10 cellular contexts compared by ENCODE assay signal in genomic region chr2:211867845-211868361, GRCh38.
DNase-seq lines count a peak whose midpoint lies in the region; ATAC-seq and TF ChIP-seq lines count a peak whose summit lies in the region.
"Had no signal": no experiment of that assay in that cellular context is flagged by ENCODE, and none has a peak within 500 bp of the region (broad histone marks: within the 10 kb centered on the region; RNA-seq: fewer than 3 reads in every experiment).

No MANE protein-coding gene starts in this region.

- no peak overlapping the region for H3K4me3 Mint-ChIP-seq in H9

- H4K5ac ChIP-seq in H9 (ENCODE audit: insufficient read length, low read depth, low read length): no peak overlapping the region

- H3T11ph ChIP-seq in H9 (ENCODE audit: low read length): no peak overlapping the region

- no peak overlapping the region for H2BK5ac ChIP-seq in H9 (ENCODE audit: insufficient read length, low read length)

- H3K9ac ChIP-seq in mammary epithelial cell (ENCODE audit: insufficient read depth, low read length) (no peak overlapping the region), H9 (ENCODE audit: extremely low read depth, insufficient read length, low read length) (no peak overlapping the region)

- H3K9me3 ChIP-seq in mammary epithelial cell (replicated peaks; ENCODE audit: insufficient read depth, low read length): no peaks in the 10 kb centered on the region
- no peaks in the 10 kb centered on the region for H3K9me3 ChIP-seq in sigmoid colon
- H3K9me3 ChIP-seq in H9 (ENCODE audit: control insufficient read depth, low read depth, low read length): no peaks in the 10 kb centered on the region

- H2BK12ac ChIP-seq in H9 (ENCODE audit: insufficient read length, low read depth, low read length): no peak overlapping the region

- H2AK5ac ChIP-seq in H9 (ENCODE audit: insufficient read length, low read length): no peak overlapping the region

- H3K27ac Mint-ChIP-seq in H9: no peak overlapping the region

- no peaks in the 10 kb centered on the region for H3K79me1 ChIP-seq in H9 (ENCODE audit: insufficient read depth, low read depth, low read length, poor library complexity, severe bottlenecking)

- H3K23ac ChIP-seq in H9 (ENCODE audit: insufficient read length, low read depth, low read length): no peak overlapping the region

- no peaks in the 10 kb centered on the region for H3K4me1 Mint-ChIP-seq in H9

- H3K4me1 ChIP-seq in mammary epithelial cell (ENCODE audit: insufficient read depth, low read length): no peaks in the 10 kb centered on the region
- peaks cover 0 to 7% (median 0%) of the 10 kb centered on the region in 4 donors for H3K4me1 ChIP-seq in sigmoid colon
- no peaks in the 10 kb centered on the region for H3K4me1 ChIP-seq in H9 (ENCODE audit: insufficient read depth, low read length)

- no peaks in the 10 kb centered on the region for H4K20me1 ChIP-seq in mammary epithelial cell (ENCODE audit: insufficient read depth, low read length)
- no peaks in the 10 kb centered on the region for H4K20me1 ChIP-seq in H9 (ENCODE audit: control insufficient read depth, insufficient read depth, insufficient read length)

- H3K14ac ChIP-seq in H9 (ENCODE audit: insufficient read depth, low read length): no peak overlapping the region

- in situ Hi-C loops in mammary epithelial cell (cut with MboI; ENCODE audit: low sequenced_read_pairs in 2 of 2): no loop called here

- H2AFZ ChIP-seq in mammary epithelial cell (ENCODE audit: low read depth, low read length): no peak overlapping the region
- no peak overlapping the region for H2AFZ ChIP-seq in H9 (ENCODE audit: low read length)

- peaks cover 2 to 6% (median 2%) of the 10 kb centered on the region in 3 experiments; a peak in 3 of 7 replicates for H3K36me3 Mint-ChIP-seq in H9 (ENCODE audit: insufficient read depth in 1 of 3, low read depth in 3 of 3)

- no peak overlapping the region for H3K27ac ChIP-seq in mammary epithelial cell (ENCODE audit: insufficient read depth, low read depth, low read length)
- no peak overlapping the region for H3K27ac ChIP-seq in sigmoid colon
- no peak overlapping the region for H3K27ac ChIP-seq in H9 (ENCODE audit: insufficient read length, low read depth, low read length)

- H3K4me3 ChIP-seq in mammary epithelial cell (replicated peaks in 1 of 3; ENCODE audit: insufficient read depth in 1 of 3, low read depth in 2 of 3, low read length in 3 of 3) (no peak overlapping the region), sigmoid colon (no peak overlapping the region)

- H3K79me2 ChIP-seq in mammary epithelial cell (ENCODE audit: insufficient read depth, low read length) (no peaks in the 10 kb centered on the region), H9 (ENCODE audit: insufficient read depth, low read length) (no peaks in the 10 kb centered on the region)

- H2BK120ac ChIP-seq in H9 (ENCODE audit: low read depth, low read length, poor library complexity, severe bottlenecking): no peak overlapping the region

- TF ChIP-seq CTCF in mammary epithelial cell (conservative IDR thresholded peaks at IDR 0.05 in 1 of 2, IDR thresholded peaks at IDR 0.05 in 1 of 2; ENCODE audit: extremely low read depth in 1 of 2, insufficient read depth in 1 of 2, low read depth in 1 of 2, low read length in 2 of 2) (no peak), sigmoid colon (IDR thresholded peaks at IDR 0.05) (no peak), H9 (conservative IDR thresholded peaks at IDR 0.05) (no peak)

- BruUV-seq in mammary epithelial cell (replicated peaks; lab: Mats Ljungman, UMichigan): no TSS peak

- H2BK20ac ChIP-seq in H9 (ENCODE audit: low read depth, low read length, poor library complexity, severe bottlenecking): no peak overlapping the region

- CTCF ChIA-PET in mammary epithelial cell (lab: Charles Lee; ENCODE audit: low non-redundant PET): no interaction called here

- H4K91ac ChIP-seq in H9 (ENCODE audit: insufficient read length, low read depth, low read length): no peak overlapping the region

- dilution Hi-C loops in mammary epithelial cell (cut with HindIII; ENCODE audit: low sequenced_read_pairs): no loop called here

- H3K27me3 Mint-ChIP-seq in H9 (ENCODE audit: low read depth): no peaks in the 10 kb centered on the region

- no peak overlapping the region for H3K56ac ChIP-seq in H9 (ENCODE audit: insufficient read length, low read depth, low read length)

- ATAC-seq in GM21360 (IDR thresholded peaks at IDR 0.05; ENCODE audit: unreplicated experiment) (peak; percentile 98), HG03159 (IDR thresholded peaks at IDR 0.05; ENCODE audit: unreplicated experiment) (peak; percentile 93)

- no peak overlapping the region for H4K8ac ChIP-seq in H9 (replicated peaks; ENCODE audit: insufficient read length, low read depth, low read length)

- H3K18ac ChIP-seq in H9 (ENCODE audit: insufficient read length, low read depth, low read length): no peak overlapping the region

- intact Hi-C loops in mammary epithelial cell (cut with micrococcal nuclease) (no loop called here), sigmoid colon (cut with DNase I) (no loop called here)

- TF ChIP-seq EP300 in sigmoid colon (IDR thresholded peaks at IDR 0.05): no peak

- no peak overlapping the region for H3K4ac ChIP-seq in H9 (ENCODE audit: low read depth, low read length)

- DNase-seq in Daoy (ENCODE audit: low read depth) (peak; percentile 9), mammary epithelial cell (peak; percentile 27), sigmoid colon (no peak), iPS-NIHi11 (ENCODE audit: low spot score) (no peak), H9 (no peak), NCI-H2227 treated with DMSO at 0.1 percent for 48 hours (lab: John Stamatoyannopoulos, UW) (no peak)
- DNase-seq: activated CD4-positive, alpha-beta T cell treated with anti-CD3 and anti-CD28 coated beads for 4 hours; effector memory CD4-positive, alpha-beta T cell had no signal

- no peaks in the 10 kb centered on the region for H3K36me3 ChIP-seq in mammary epithelial cell (ENCODE audit: insufficient read depth, low read length)
- no peaks in the 10 kb centered on the region for H3K36me3 ChIP-seq in sigmoid colon

- H3K23me2 ChIP-seq in H9 (ENCODE audit: insufficient read length, low read depth, low read length, poor library complexity, severe bottlenecking): no peaks in the 10 kb centered on the region

- H3K27me3 ChIP-seq in mammary epithelial cell (ENCODE audit: insufficient read depth, low read length) (no peaks in the 10 kb centered on the region), sigmoid colon (no peaks in the 10 kb centered on the region), H9 (ENCODE audit: insufficient read depth, low read length) (no peaks in the 10 kb centered on the region)

- H3K9me3 Mint-ChIP-seq in H9: peaks cover 6% of the 10 kb centered on the region in 2 experiments; a peak in 4 of 5 replicates

- TF ChIP-seq POLR2A in sigmoid colon (IDR thresholded peaks at IDR 0.05): no peak

- H3K4me2 ChIP-seq in mammary epithelial cell (ENCODE audit: insufficient read depth, low read depth, low read length) (no peak overlapping the region), H9 (ENCODE audit: insufficient read depth, insufficient read length, low read length) (no peak overlapping the region)

- H2BK15ac ChIP-seq in H9 (ENCODE audit: low read depth, low read length): no peak overlapping the region

Comparison
In these comparisons a context has a peak if more than half of its experiments do, and no peak if none do; other contexts are left out.
1. DNase-seq: peak in Daoy (single experiment) and mammary epithelial cell (single experiment); none in sigmoid colon (single experiment), iPS-NIHi11 (single experiment), H9 (single experiment) and NCI-H2227 treated with DMSO at 0.1 percent for 48 hours (single experiment).